In genomic region chr3:107562979-107563531, GRCh38 we compare ENCODE assay signal across 25 cellular contexts. TPM values are rescaled to one million over a fixed set of nuclear protein-coding genes. Genes with fewer than 3 reads are reported as not detected.
DNase-seq lines count a peak whose midpoint lies in the region; ATAC-seq and TF ChIP-seq lines count a peak whose summit lies in the region.
"Had no signal": no experiment of that assay in that cellular context is flagged by ENCODE, and none has a peak within 500 bp of the region (broad histone marks: within the 10 kb centered on the region; RNA-seq: fewer than 3 reads in every experiment).

No MANE protein-coding gene starts in this region.

- DNase-seq in H9 = no peak
- no peak for DNase-seq in RWPE2 (ENCODE audit: low spot score)
- peak; percentile 53 for DNase-seq in endodermal cell
- DNase-seq in omental fat pad (ENCODE audit: low spot score) = no peak
- DNase-seq in MG63 = no peak
- no peak for DNase-seq in hepatic stellate cell (ENCODE audit: low spot score)
- DNase-seq: activated CD4-positive, alpha-beta T cell treated with anti-CD3 and anti-CD28 coated beads, Interleukin-2, amount 50 U/mL, for 4 hours; activated CD8-positive, alpha-beta memory T cell treated with anti-CD3 and anti-CD28 coated beads, Interleukin-2, amount 10 ng/mL, durations not matched to agents 7 days and 5 days; activated gamma-delta T cell; activated naive CD8-positive, alpha-beta T cell treated with anti-CD3 and anti-CD28 coated beads for 36 hours; activated T-cell treated with anti-CD3 and anti-CD28 coated beads, Interleukin-2, amount 50 U/mL, for 4 hours; DMS 273 treated with DMSO at 0.1 percent for 48 hours; NCI-H2029 treated with DMSO at 0.1 percent for 48 hours; NCI-H82; posterior cingulate gyrus; SJCRH30; stimulated activated CD4-positive, alpha-beta T cell treated with anti-CD3 and anti-CD28 coated beads, Interleukin-4, amount 100 ng/mL, for 24 hours; T-cell; tibial artery had no signal

- H2AK5ac ChIP-seq in H9 (ENCODE audit: insufficient read length, low read length) = no peak overlapping the region

- no peak overlapping the region for H3K4me3 Mint-ChIP-seq in H9
- H3K4me3 Mint-ChIP-seq in endodermal cell = no peak overlapping the region
- H3K4me3 Mint-ChIP-seq: activated CD8-positive, alpha-beta memory T cell treated with anti-CD3 and anti-CD28 coated beads, Interleukin-2, amount 10 ng/mL, durations not matched to agents 7 days and 5 days; activated naive CD8-positive, alpha-beta T cell treated with anti-CD3 and anti-CD28 coated beads for 36 hours; activated T-cell treated with anti-CD3 and anti-CD28 coated beads, Interleukin-2, amount 50 U/mL, for 4 hours; dendritic cell treated with granulocyte-macrophage colony-stimulating factor and Interleukin-4, amounts not matched to agents 40 ng/mL and 50 ng/mL, for 4 days; T-cell had no signal

- H3K36me3 Mint-ChIP-seq in H9 (ENCODE audit: insufficient read depth in 1 of 3, low read depth in 3 of 3) (no peaks in the 10 kb centered on the region), endodermal cell (ENCODE audit: low read depth) (peaks cover 1% of the 10 kb centered on the region)
- H3K36me3 Mint-ChIP-seq: activated CD8-positive, alpha-beta memory T cell treated with anti-CD3 and anti-CD28 coated beads, Interleukin-2, amount 10 ng/mL, durations not matched to agents 7 days and 5 days; activated naive CD8-positive, alpha-beta T cell treated with anti-CD3 and anti-CD28 coated beads for 36 hours; T-cell had no signal

- TF ChIP-seq CTCF in H9 (conservative IDR thresholded peaks at IDR 0.05) = no peak
- TF ChIP-seq CTCF in RWPE2 (IDR thresholded peaks at IDR 0.05; ENCODE audit: poor library complexity, severe bottlenecking) = no peak
- peak; percentile 42 for TF ChIP-seq CTCF in endodermal cell (conservative IDR thresholded peaks at IDR 0.05)
- no peak for TF ChIP-seq CTCF in omental fat pad (IDR thresholded peaks at IDR 0.05)

- H2BK12ac ChIP-seq in H9 (ENCODE audit: insufficient read length, low read depth, low read length) = no peak overlapping the region

- no peak overlapping the region for H3K27ac ChIP-seq in H9 (ENCODE audit: insufficient read length, low read depth, low read length)
- no peak overlapping the region for H3K27ac ChIP-seq in RWPE2 (ENCODE audit: poor library complexity, severe bottlenecking)
- no peak overlapping the region for H3K27ac ChIP-seq in endodermal cell (ENCODE audit: low read depth, low read length)
- H3K27ac ChIP-seq: ascending aorta, cardiac muscle cell, SJCRH30, tibial artery had no signal

- no peaks in the 10 kb centered on the region for H3K79me1 ChIP-seq in H9 (ENCODE audit: insufficient read depth, low read depth, low read length, poor library complexity, severe bottlenecking)

- WGBS in H9 (ENCODE audit: extremely low coverage, insufficient read length, low lambda C conversion rate) = no CpG with 5 or more reads among the region's 3 CpGs
- 79% methylated on average over 2 of the region's 3 CpGs; no CpG with 5 or more reads in 1 of the 2 experiments for WGBS in endodermal cell (ENCODE audit: insufficient coverage in 1 of 2, insufficient read length in 1 of 2), 2 experiments

- H2BK20ac ChIP-seq in H9 (ENCODE audit: low read depth, low read length, poor library complexity, severe bottlenecking) = no peak overlapping the region

- H3K27ac Mint-ChIP-seq in H9 (peak overlapping the region in 2 of 3 experiments; percentile 32 to 56; a peak in 2 of 7 replicates), endodermal cell (no peak overlapping the region)
- H3K27ac Mint-ChIP-seq: activated CD8-positive, alpha-beta memory T cell treated with anti-CD3 and anti-CD28 coated beads, Interleukin-2, amount 10 ng/mL, durations not matched to agents 7 days and 5 days; activated naive CD8-positive, alpha-beta T cell treated with anti-CD3 and anti-CD28 coated beads for 36 hours; dendritic cell treated with granulocyte-macrophage colony-stimulating factor and Interleukin-4, amounts not matched to agents 40 ng/mL and 50 ng/mL, for 4 days had no signal

- no peaks in the 10 kb centered on the region for H3K9me3 Mint-ChIP-seq in H9
- no peaks in the 10 kb centered on the region for H3K9me3 Mint-ChIP-seq in endodermal cell
- H3K9me3 Mint-ChIP-seq: activated naive CD8-positive, alpha-beta T cell treated with anti-CD3 and anti-CD28 coated beads for 36 hours; activated T-cell treated with anti-CD3 and anti-CD28 coated beads, Interleukin-2, amount 50 U/mL, for 4 hours; dendritic cell treated with granulocyte-macrophage colony-stimulating factor and Interleukin-4, amounts not matched to agents 40 ng/mL and 50 ng/mL, for 4 days; T-cell had no signal

- H3K4me2 ChIP-seq in H9 (ENCODE audit: insufficient read depth, insufficient read length, low read length) = no peak overlapping the region

- peaks cover 10 to 14% of the 10 kb centered on the region in 2 experiments for H3K4me1 Mint-ChIP-seq in H9
- peaks cover 7% of the 10 kb centered on the region for H3K4me1 Mint-ChIP-seq in endodermal cell
- H3K4me1 Mint-ChIP-seq: activated CD8-positive, alpha-beta memory T cell treated with anti-CD3 and anti-CD28 coated beads, Interleukin-2, amount 10 ng/mL, durations not matched to agents 7 days and 5 days had no signal

- H4K91ac ChIP-seq in H9 (ENCODE audit: insufficient read length, low read depth, low read length) = no peak overlapping the region

- H3K4ac ChIP-seq in H9 (ENCODE audit: low read depth, low read length) = no peak overlapping the region

- H3K9me3 ChIP-seq in H9 (ENCODE audit: control insufficient read depth, low read depth, low read length) = no peaks in the 10 kb centered on the region
- no peaks in the 10 kb centered on the region for H3K9me3 ChIP-seq in RWPE2 (ENCODE audit: severe bottlenecking)
- H3K9me3 ChIP-seq in endodermal cell (ENCODE audit: control insufficient read depth, low read length) = no peaks in the 10 kb centered on the region
- H3K9me3 ChIP-seq in MG63 = no peaks in the 10 kb centered on the region
- H3K9me3 ChIP-seq: ascending aorta, SJCRH30, tibial artery had no signal

- H3K36me3 ChIP-seq in RWPE2 (ENCODE audit: low read depth) (no peaks in the 10 kb centered on the region), endodermal cell (ENCODE audit: control insufficient read depth, insufficient read depth, low read length) (no peaks in the 10 kb centered on the region), MG63 (no peaks in the 10 kb centered on the region)
- H3K36me3 ChIP-seq: ascending aorta, cardiac muscle cell, SJCRH30, tibial artery had no signal

- H3K27me3 ChIP-seq in H9 (ENCODE audit: insufficient read depth, low read length) (no peaks in the 10 kb centered on the region), RWPE2 (ENCODE audit: insufficient read depth, poor library complexity, severe bottlenecking) (no peaks in the 10 kb centered on the region), endodermal cell (ENCODE audit: control insufficient read depth, insufficient read depth, low read length, poor library complexity, severe bottlenecking) (no peaks in the 10 kb centered on the region), MG63 (no peaks in the 10 kb centered on the region)
- H3K27me3 ChIP-seq: ascending aorta, cardiac muscle cell, SJCRH30, tibial artery had no signal

- H3K9ac ChIP-seq in H9 (ENCODE audit: extremely low read depth, insufficient read length, low read length) = no peak overlapping the region
- no peak overlapping the region for H3K9ac ChIP-seq in endodermal cell (ENCODE audit: extremely low read depth, low read length, poor library complexity, severe bottlenecking)

- no peak overlapping the region for H3T11ph ChIP-seq in H9 (ENCODE audit: low read length)

- no peak overlapping the region for H2BK5ac ChIP-seq in H9 (ENCODE audit: insufficient read length, low read length)

- H3K4me1 ChIP-seq in H9 (ENCODE audit: insufficient read depth, low read length) = no peaks in the 10 kb centered on the region
- H3K4me1 ChIP-seq in RWPE2 (ENCODE audit: insufficient read depth, poor library complexity, severe bottlenecking) = no peaks in the 10 kb centered on the region
- no peaks in the 10 kb centered on the region for H3K4me1 ChIP-seq in endodermal cell (ENCODE audit: control insufficient read depth, insufficient read depth, low read length)
- H3K4me1 ChIP-seq: SJCRH30 had no signal

- ATAC-seq in RWPE2 (ENCODE audit: low read depth) (0 out of 3 replicates have a peak, but pooled peaks have one; percentile 25), omental fat pad (ENCODE audit: low FRiP score) (peak; percentile 51), HG02588 (IDR thresholded peaks at IDR 0.05; ENCODE audit: unreplicated experiment) (no peak)
- ATAC-seq: activated CD8-positive, alpha-beta memory T cell treated with anti-CD3 and anti-CD28 coated beads, Interleukin-2, amount 10 ng/mL, durations not matched to agents 7 days and 5 days; activated T-cell treated with anti-CD3 and anti-CD28 coated beads, Interleukin-2, amount 50 U/mL, for 4 hours; GM12878; HCT116; T-cell had no signal

- H3K23ac ChIP-seq in H9 (ENCODE audit: insufficient read length, low read depth, low read length) = no peak overlapping the region

- H3K4me3 ChIP-seq in RWPE2 (ENCODE audit: severe bottlenecking) = no peak overlapping the region
- no peak overlapping the region for H3K4me3 ChIP-seq in endodermal cell (ENCODE audit: low read length)
- H3K4me3 ChIP-seq in MG63 = no peak overlapping the region
- H3K4me3 ChIP-seq: ascending aorta, cardiac muscle cell, GM12878, SJCRH30, tibial artery had no signal

- no peak overlapping the region for H2BK15ac ChIP-seq in H9 (ENCODE audit: low read depth, low read length)

- no peak overlapping the region for H3K56ac ChIP-seq in H9 (ENCODE audit: insufficient read length, low read depth, low read length)

- H4K5ac ChIP-seq in H9 (ENCODE audit: insufficient read length, low read depth, low read length) = no peak overlapping the region

- H4K20me1 ChIP-seq in H9 (ENCODE audit: control insufficient read depth, insufficient read depth, insufficient read length) = no peaks in the 10 kb centered on the region

- no peak overlapping the region for H3K18ac ChIP-seq in H9 (ENCODE audit: insufficient read length, low read depth, low read length)

- H3K14ac ChIP-seq in H9 (ENCODE audit: insufficient read depth, low read length) = no peak overlapping the region

- no peaks in the 10 kb centered on the region for H3K27me3 Mint-ChIP-seq in H9 (ENCODE audit: low read depth)
- no peaks in the 10 kb centered on the region for H3K27me3 Mint-ChIP-seq in endodermal cell (ENCODE audit: insufficient read depth)
- H3K27me3 Mint-ChIP-seq: activated CD8-positive, alpha-beta memory T cell treated with anti-CD3 and anti-CD28 coated beads, Interleukin-2, amount 10 ng/mL, durations not matched to agents 7 days and 5 days; activated naive CD8-positive, alpha-beta T cell treated with anti-CD3 and anti-CD28 coated beads for 36 hours; dendritic cell treated with granulocyte-macrophage colony-stimulating factor and Interleukin-4, amounts not matched to agents 40 ng/mL and 50 ng/mL, for 4 days; T-cell had no signal

- no peak overlapping the region for H2BK120ac ChIP-seq in H9 (ENCODE audit: low read depth, low read length, poor library complexity, severe bottlenecking)

- no peak overlapping the region for H4K8ac ChIP-seq in H9 (replicated peaks; ENCODE audit: insufficient read length, low read depth, low read length)

- H3K79me2 ChIP-seq in H9 (ENCODE audit: insufficient read depth, low read length) = no peaks in the 10 kb centered on the region; the same call in 1 of the 2 replicates

- H2AFZ ChIP-seq in H9 (ENCODE audit: low read length) = no peak overlapping the region

- no peaks in the 10 kb centered on the region for H3K23me2 ChIP-seq in H9 (ENCODE audit: insufficient read length, low read depth, low read length, poor library complexity, severe bottlenecking)

RNA-seq across cellular contexts. Expression of gene BBX, which starts 40.3 kb away (rescaled TPM):
- 34.4 and 34.8 TPM in 2 replicates for total RNA-seq in H9 (2021)
- total RNA-seq in endodermal cell = 10 to 100 TPM; 34.2 to 41.2 TPM
- 40.5 TPM for polyA plus RNA-seq in endodermal cell (2013, experiment 1 of 2)
- polyA plus RNA-seq in endodermal cell (2013, experiment 2 of 2) = 49.5 TPM
- total RNA-seq in omental fat pad = 10 to 100 TPM; 32.8 to 70.5 (median 40.7) TPM
- 13.8 and 18.8 TPM in 2 replicates for total RNA-seq in MG63 (2014; rRNA removed; shearing (Covaris generic); ENCODE audit: low replicate concordance)
